Comparison of ENCODE assay signal across 8 cellular contexts in genomic region chr1:167219646-167220536, GRCh38. TPM values are rescaled to one million over a fixed set of nuclear protein-coding genes. Genes with fewer than 3 reads are reported as not detected.
A peak's percentile ranks its signal among the peaks of the same experiment; 100 is the strongest.
DNase-seq lines count a peak whose midpoint lies in the region; ATAC-seq and TF ChIP-seq lines count a peak whose summit lies in the region.

No MANE protein-coding gene starts in this region.

- H3K4me1 Mint-ChIP-seq in HFFc6 (ENCODE audit: low read depth): peaks cover 33% of the 10 kb centered on the region
- H3K4me1 Mint-ChIP-seq in activated naive CD4-positive, alpha-beta T cell treated with anti-CD3 and anti-CD28 coated beads for 36 hours (ENCODE audit: low read depth): peaks cover 31% of the 10 kb centered on the region

- peak overlapping the region; percentile 97 for H3K4me3 ChIP-seq in GM06990 (replicated peaks; ENCODE audit: low read depth, low read length)
- H3K4me3 ChIP-seq in SJSA1: peak overlapping the region; percentile 57

- DNase-seq in GM06990 (ENCODE audit: extremely low read depth, insufficient read length) (peak; percentile 87), HFFc6 (peak; percentile 12), NAMALWA (ENCODE audit: low spot score) (peak; percentile 99), SJSA1 (ENCODE audit: low read depth in 1 of 2, low spot score in 2 of 2) (peak in 1 of 2 experiments; percentile 61), globus pallidus (ENCODE audit: low spot score) (peak; percentile 69), omental fat pad (ENCODE audit: low spot score) (peak; percentile 71)
- peak; percentile 91 for DNase-seq in activated naive CD4-positive, alpha-beta T cell treated with anti-CD3 and anti-CD28 coated beads for 36 hours

- CTCF ChIA-PET in activated naive CD4-positive, alpha-beta T cell treated with anti-CD3 and anti-CD28 coated beads for 36 hours (lab: Charles Lee): interaction anchor here (0.6 to 3.8 kb wide), 29 partner anchors 9 to 334 kb away, joined by 3 to 18 read pairs (median 4); partner anchors contain the start of genes CREG1 and GPA33

- no peaks in the 10 kb centered on the region for H3K9me3 Mint-ChIP-seq in HFFc6
- peaks cover 2% of the 10 kb centered on the region for H3K9me3 Mint-ChIP-seq in activated naive CD4-positive, alpha-beta T cell treated with anti-CD3 and anti-CD28 coated beads for 36 hours

- intact Hi-C loops in activated naive CD4-positive, alpha-beta T cell treated with anti-CD3 and anti-CD28 coated beads for 36 hours (cut with micrococcal nuclease): loop anchor here (1.0 to 5.0 kb wide), 18 partner anchors 12 to 716 kb away; partner anchors contain the start of genes DCAF6, GPA33, POGK and TADA1

- H3K27me3 Mint-ChIP-seq in HFFc6 (ENCODE audit: insufficient read depth): peaks cover 2% of the 10 kb centered on the region; the same call in 1 of the 2 replicates
- peaks cover 2% of the 10 kb centered on the region for H3K27me3 Mint-ChIP-seq in activated naive CD4-positive, alpha-beta T cell treated with anti-CD3 and anti-CD28 coated beads for 36 hours (ENCODE audit: low read depth)

- H3K27ac ChIP-seq in SJSA1: peak overlapping the region; percentile 17
- H3K27ac ChIP-seq in temporal lobe (ENCODE audit: low read depth, low read length): peak overlapping the region; percentile 59

- ATAC-seq in omental fat pad (ENCODE audit: low FRiP score): peak; percentile 45

- H3K4me1 ChIP-seq in SJSA1 (replicated peaks): peaks cover 17% of the 10 kb centered on the region

- H3K27me3 ChIP-seq in GM06990 (replicated peaks; ENCODE audit: control insufficient read depth, insufficient read depth, low read length): no peaks in the 10 kb centered on the region
- H3K27me3 ChIP-seq in SJSA1 (replicated peaks): no peaks in the 10 kb centered on the region; the same call in 1 of the 2 replicates

- H3K36me3 ChIP-seq in GM06990 (ENCODE audit: control insufficient read depth, insufficient read depth, low read length) (no peaks in the 10 kb centered on the region), SJSA1 (peaks cover 3% of the 10 kb centered on the region; the same call in 1 of the 2 replicates)

- H3K27ac Mint-ChIP-seq in HFFc6: peak overlapping the region; percentile 52
- H3K27ac Mint-ChIP-seq in activated naive CD4-positive, alpha-beta T cell treated with anti-CD3 and anti-CD28 coated beads for 36 hours: peak overlapping the region; percentile 99

- no peaks in the 10 kb centered on the region for H3K36me3 Mint-ChIP-seq in HFFc6 (ENCODE audit: low read depth)
- H3K36me3 Mint-ChIP-seq in activated naive CD4-positive, alpha-beta T cell treated with anti-CD3 and anti-CD28 coated beads for 36 hours (ENCODE audit: low read depth): peaks cover 5% of the 10 kb centered on the region

- peak overlapping the region; percentile 94 for H3K4me3 Mint-ChIP-seq in HFFc6
- H3K4me3 Mint-ChIP-seq in activated naive CD4-positive, alpha-beta T cell treated with anti-CD3 and anti-CD28 coated beads for 36 hours: peak overlapping the region; percentile 99

- H3K9me3 ChIP-seq in SJSA1 (replicated peaks): no peaks in the 10 kb centered on the region

- TF ChIP-seq CTCF in GM06990 (IDR thresholded peaks at IDR 0.05; ENCODE audit: insufficient read depth, low read length, poor library complexity, severe bottlenecking): no peak
- TF ChIP-seq CTCF in HFFc6 (IDR thresholded peaks at IDR 0.05): no peak
- no peak for TF ChIP-seq CTCF in omental fat pad (IDR thresholded peaks at IDR 0.05)

RNA-seq across cellular contexts. Expression of gene POU2F1, which starts 0.8 kb away (rescaled TPM):
- 1 to 10 TPM; 3.4 to 6.6 (median 4.4) TPM for total RNA-seq in HFFc6 (2021; fragmentation: NEBNext Ultra II Directional; extraction: Animal tissue kit (Norgen Biotek cat#: 25700))
- total RNA-seq in SJSA1 (2014; rRNA removed; shearing (Covaris generic)): 2.5 and 5.0 TPM in 2 replicates
- total RNA-seq in activated naive CD4-positive, alpha-beta T cell treated with anti-CD3 and anti-CD28 coated beads for 36 hours: 10 to 100 TPM; 17.6 to 19.4 TPM
- total RNA-seq in omental fat pad (10 to 100 TPM; 10.3 to 18.9 (median 13.5) TPM), temporal lobe (26.3 TPM)
